Comparison of ENCODE assay signal across 8 cellular contexts in the genomic region with DNA sequence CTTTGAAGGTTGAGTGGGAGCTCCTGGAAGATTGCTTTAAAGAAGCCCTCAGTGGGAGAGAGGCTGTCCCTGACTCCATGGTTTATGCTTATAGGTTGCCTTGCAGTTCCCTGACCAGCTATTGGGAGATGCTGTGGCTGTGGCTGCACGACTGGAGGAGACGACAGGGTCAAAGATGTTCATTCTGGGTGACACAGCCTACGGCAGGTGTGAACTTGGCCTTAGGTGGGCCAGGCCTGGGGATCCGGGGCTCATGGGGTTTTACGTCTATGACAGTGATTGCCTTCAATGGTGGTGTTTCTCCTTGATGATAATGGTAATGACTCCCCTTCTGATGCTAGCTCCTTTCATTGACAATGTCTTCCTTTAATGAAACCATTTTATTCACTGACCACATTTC. TPM values are rescaled to one million over a fixed set of nuclear protein-coding genes. Genes with fewer than 3 reads are reported as not detected.
DNase-seq lines count a peak whose midpoint lies in the region; ATAC-seq and TF ChIP-seq lines count a peak whose summit lies in the region.

No MANE protein-coding gene starts in this region.

- ATAC-seq in activated naive CD4-positive, alpha-beta T cell treated with anti-CD3 and anti-CD28 coated beads, Interleukin-2, amount 50 U/mL, for 72 hours: no peak
- no peak for ATAC-seq in GM19324 (IDR thresholded peaks at IDR 0.05; ENCODE audit: low FRiP score, unreplicated experiment)

- peaks cover 13% of the 10 kb centered on the region for H3K4me1 ChIP-seq in testis

- H3K9me3 Mint-ChIP-seq in activated CD4-positive, alpha-beta T cell treated with anti-CD3 and anti-CD28 coated beads, Interleukin-2, amount 10 ng/mL, durations not matched to agents 24 days and 14 days: no peaks in the 10 kb centered on the region
- no peaks in the 10 kb centered on the region for H3K9me3 Mint-ChIP-seq in activated naive CD4-positive, alpha-beta T cell treated with anti-CD3 and anti-CD28 coated beads, Interleukin-2, amount 50 U/mL, for 72 hours

- H3K27ac ChIP-seq in testis: no peak overlapping the region

- peak overlapping the region; percentile 98 for H3K4me3 Mint-ChIP-seq in activated CD4-positive, alpha-beta T cell treated with anti-CD3 and anti-CD28 coated beads, Interleukin-2, amount 10 ng/mL, durations not matched to agents 24 days and 14 days

- peak overlapping the region; percentile 88 for H3K27ac Mint-ChIP-seq in activated CD4-positive, alpha-beta T cell treated with anti-CD3 and anti-CD28 coated beads, Interleukin-2, amount 10 ng/mL, durations not matched to agents 24 days and 14 days
- H3K27ac Mint-ChIP-seq in activated naive CD4-positive, alpha-beta T cell treated with anti-CD3 and anti-CD28 coated beads, Interleukin-2, amount 50 U/mL, for 72 hours: peak overlapping the region; percentile 88 to 91

- no peaks in the 10 kb centered on the region for H3K9me3 ChIP-seq in testis

- peaks cover 25% of the 10 kb centered on the region for H3K4me1 Mint-ChIP-seq in activated CD4-positive, alpha-beta T cell treated with anti-CD3 and anti-CD28 coated beads, Interleukin-2, amount 10 ng/mL, durations not matched to agents 24 days and 14 days

- no peak for TF ChIP-seq POLR2A in testis (IDR thresholded peaks at IDR 0.05)

- no peak for DNase-seq in activated CD4-positive, alpha-beta T cell treated with anti-CD3 and anti-CD28 coated beads, Interleukin-2, amount 10 ng/mL, durations not matched to agents 24 days and 14 days
- no peak for DNase-seq in activated CD4-positive, alpha-beta T cell treated with anti-CD3 and anti-CD28 coated beads, Interleukin-2, amount 50 U/mL, for 1 hour
- DNase-seq in activated naive CD4-positive, alpha-beta T cell treated with anti-CD3 and anti-CD28 coated beads, Interleukin-2, amount 50 U/mL, for 72 hours (ENCODE audit: low spot score in 2 of 2): no peak
- DNase-seq in kidney epithelial cell (ENCODE audit: low read depth): no peak
- DNase-seq in testis: no peak
- no peak for DNase-seq in GM20000 (ENCODE audit: low spot score)
- no peak for DNase-seq in glomerular visceral epithelial cell (ENCODE audit: extremely low spot score)

- TF ChIP-seq CTCF in kidney epithelial cell (IDR thresholded peaks at IDR 0.05; ENCODE audit: insufficient read depth, low read length, poor library complexity, severe bottlenecking) (no peak), testis (IDR thresholded peaks at IDR 0.05) (no peak), GM20000 (IDR thresholded peaks at IDR 0.05; ENCODE audit: extremely low read depth, missing control alignments) (no peak)

- H3K36me3 ChIP-seq in kidney epithelial cell (ENCODE audit: control insufficient read depth, insufficient read depth, low read length) (no peaks in the 10 kb centered on the region), testis (ENCODE audit: low read depth, missing control alignments) (no peaks in the 10 kb centered on the region)

- H3K4me3 ChIP-seq in kidney epithelial cell (ENCODE audit: low read depth, low read length): peak overlapping the region; percentile 82
- H3K4me3 ChIP-seq in testis: peak overlapping the region; percentile 75

- intact Hi-C loops in activated CD4-positive, alpha-beta T cell treated with anti-CD3 and anti-CD28 coated beads, Interleukin-2, amount 10 ng/mL, durations not matched to agents 24 days and 14 days (cut with micrococcal nuclease): loop anchor here (10.0 kb wide), 1 partner anchor 606 kb away; a partner anchor contains a TSS
- intact Hi-C loops in testis (cut with DNase I; ENCODE audit: low total_unique reads): no loop called here

- H3K36me3 Mint-ChIP-seq in activated CD4-positive, alpha-beta T cell treated with anti-CD3 and anti-CD28 coated beads, Interleukin-2, amount 10 ng/mL, durations not matched to agents 24 days and 14 days (ENCODE audit: low read depth): peaks cover 29% of the 10 kb centered on the region
- H3K36me3 Mint-ChIP-seq in activated naive CD4-positive, alpha-beta T cell treated with anti-CD3 and anti-CD28 coated beads, Interleukin-2, amount 50 U/mL, for 72 hours: peaks cover 6 to 18% of the 10 kb centered on the region in 2 donors

- no peaks in the 10 kb centered on the region for H3K27me3 ChIP-seq in kidney epithelial cell (ENCODE audit: control insufficient read depth, insufficient read depth, low read length)
- no peaks in the 10 kb centered on the region for H3K27me3 ChIP-seq in testis

- H3K27me3 Mint-ChIP-seq in activated CD4-positive, alpha-beta T cell treated with anti-CD3 and anti-CD28 coated beads, Interleukin-2, amount 10 ng/mL, durations not matched to agents 24 days and 14 days: no peaks in the 10 kb centered on the region

- 47 to 51% methylated on average over 4 to 5 of the region's 5 CpGs for WGBS in testis, 2 donors

RNA-seq across cellular contexts. Expression of a gene that starts 0.7 kb away (rescaled TPM):
- 71.0 and 71.8 TPM in 2 replicates for total RNA-seq in activated CD4-positive, alpha-beta T cell treated with anti-CD3 and anti-CD28 coated beads, Interleukin-2, amount 10 ng/mL, durations not matched to agents 24 days and 14 days
- 10 to 100 TPM; 30.8 to 31.1 TPM for total RNA-seq in activated naive CD4-positive, alpha-beta T cell treated with anti-CD3 and anti-CD28 coated beads, Interleukin-2, amount 50 U/mL, for 72 hours
- 45.8 and 52.2 TPM in 2 replicates for total RNA-seq in kidney epithelial cell
- 10 to 100 TPM; 39.4 to 44.7 TPM for total RNA-seq in testis
- polyA plus RNA-seq in testis (ENCODE audit: insufficient read depth, low read depth, low replicate concordance): 27.6 TPM

RNA-seq across cellular contexts. Expression of a gene that starts 4.3 kb away (rescaled TPM):
- 181 and 182 TPM in 2 replicates for total RNA-seq in activated CD4-positive, alpha-beta T cell treated with anti-CD3 and anti-CD28 coated beads, Interleukin-2, amount 10 ng/mL, durations not matched to agents 24 days and 14 days
- total RNA-seq in activated naive CD4-positive, alpha-beta T cell treated with anti-CD3 and anti-CD28 coated beads, Interleukin-2, amount 50 U/mL, for 72 hours: 10 to 100 TPM; 86.5 to 89.1 TPM
- 298 and 308 TPM in 2 replicates for total RNA-seq in kidney epithelial cell
- 100 to 1,000 TPM; 173 to 222 TPM for total RNA-seq in testis
- polyA plus RNA-seq in testis (ENCODE audit: insufficient read depth, low read depth, low replicate concordance): 102 TPM

RNA-seq across cellular contexts. Expression of a gene that starts 8.5 kb away (rescaled TPM):
- 59.7 TPM in 2 replicates for total RNA-seq in activated CD4-positive, alpha-beta T cell treated with anti-CD3 and anti-CD28 coated beads, Interleukin-2, amount 10 ng/mL, durations not matched to agents 24 days and 14 days
- 10 to 100 TPM; 11.3 to 24.8 TPM for total RNA-seq in activated naive CD4-positive, alpha-beta T cell treated with anti-CD3 and anti-CD28 coated beads, Interleukin-2, amount 50 U/mL, for 72 hours
- total RNA-seq in kidney epithelial cell: 62.6 and 86.8 TPM in 2 replicates
- 10 to 100 TPM; 40.9 to 65.9 TPM for total RNA-seq in testis
- 47.7 TPM for polyA plus RNA-seq in testis (ENCODE audit: insufficient read depth, low read depth, low replicate concordance)

RNA-seq across cellular contexts. Expression of a gene that starts 20.9 kb away (rescaled TPM):
- total RNA-seq in activated CD4-positive, alpha-beta T cell treated with anti-CD3 and anti-CD28 coated beads, Interleukin-2, amount 10 ng/mL, durations not matched to agents 24 days and 14 days: 3.0 and 4.3 TPM in 2 replicates
- total RNA-seq in activated naive CD4-positive, alpha-beta T cell treated with anti-CD3 and anti-CD28 coated beads, Interleukin-2, amount 50 U/mL, for 72 hours: 1 to 10 TPM; 1.4 to 1.8 TPM
- 4.4 and 9.6 TPM in 2 replicates for total RNA-seq in kidney epithelial cell
- 10 to 100 TPM; 28.8 to 31.3 TPM for total RNA-seq in testis
- 64.9 TPM for polyA plus RNA-seq in testis (ENCODE audit: insufficient read depth, low read depth, low replicate concordance)

RNA-seq across cellular contexts. Expression of a gene that starts 23.8 kb away (rescaled TPM):
- 26.3 and 26.6 TPM in 2 replicates for total RNA-seq in activated CD4-positive, alpha-beta T cell treated with anti-CD3 and anti-CD28 coated beads, Interleukin-2, amount 10 ng/mL, durations not matched to agents 24 days and 14 days
- 10 to 100 TPM; 16.0 to 16.6 TPM for total RNA-seq in activated naive CD4-positive, alpha-beta T cell treated with anti-CD3 and anti-CD28 coated beads, Interleukin-2, amount 50 U/mL, for 72 hours
- total RNA-seq in kidney epithelial cell: 29.2 and 32.8 TPM in 2 replicates
- total RNA-seq in testis: 10 to 100 TPM; 67.3 to 77.0 TPM
- 138 TPM for polyA plus RNA-seq in testis (ENCODE audit: insufficient read depth, low read depth, low replicate concordance)
